In the genomic region with DNA sequence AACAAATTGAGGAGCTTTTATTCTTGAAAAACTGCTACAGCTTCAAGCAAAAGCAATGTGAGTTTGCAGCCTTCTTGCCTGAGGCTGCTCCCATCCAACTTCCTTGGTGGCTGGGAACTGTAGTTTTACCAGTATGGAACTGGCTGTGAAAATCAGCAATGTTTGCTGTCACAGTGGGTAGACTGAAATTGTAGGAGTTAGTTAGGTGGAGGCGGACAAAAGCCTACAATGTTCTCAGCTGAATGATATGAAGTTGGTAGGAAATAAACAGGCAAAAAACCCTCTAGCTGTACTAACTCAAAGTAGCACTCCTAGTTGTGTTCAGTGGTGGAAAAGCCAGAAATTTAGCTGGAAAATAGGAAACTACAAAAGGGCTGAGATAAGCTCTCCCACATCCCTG, we compare ENCODE assay signal across 18 cellular contexts. TPM values are rescaled to one million over a fixed set of nuclear protein-coding genes. Genes with fewer than 3 reads are reported as not detected.
DNase-seq lines count a peak whose midpoint lies in the region; ATAC-seq and TF ChIP-seq lines count a peak whose summit lies in the region.
"Had no signal": no experiment of that assay in that cellular context is flagged by ENCODE, and none has a peak within 500 bp of the region (broad histone marks: within the 10 kb centered on the region; RNA-seq: fewer than 3 reads in every experiment).

No MANE protein-coding gene starts in this region.

- H3K4me1 Mint-ChIP-seq in GM23338 (no peaks in the 10 kb centered on the region), neural crest cell (peaks cover 10% of the 10 kb centered on the region)
- H3K4me1 Mint-ChIP-seq: CD14-positive monocyte had no signal

- H3K27me3 Mint-ChIP-seq in GM23338 (ENCODE audit: insufficient read depth, low read depth, poor library complexity) (peaks cover 6% of the 10 kb centered on the region), neural crest cell (ENCODE audit: low read depth) (no peaks in the 10 kb centered on the region)

- DNase-seq in GM23338 (ENCODE audit: low spot score) (no peak), SK-N-MC (ENCODE audit: low read depth, low spot score) (no peak), neural crest cell (ENCODE audit: low read depth, low spot score) (no peak), GOT3 (lab: John Stamatoyannopoulos, UW) (no peak), glomerular visceral epithelial cell (ENCODE audit: extremely low spot score) (no peak), EL (no peak)
- DNase-seq: Caco-2; CD8-positive, alpha-beta T cell; DND-41; GF-D8; GM23248; HFFc6 had no signal

- H3K4me2 ChIP-seq in GM23338: no peak overlapping the region
- H3K4me2 ChIP-seq: A549 had no signal

- TF ChIP-seq CTCF in GM23338 (conservative IDR thresholded peaks at IDR 0.05; ENCODE audit: low read depth in 2 of 2) (no peak), neural crest cell (conservative IDR thresholded peaks at IDR 0.05) (no peak)

- peaks cover 8% of the 10 kb centered on the region; the same call in 1 of the 2 replicates for H3K4me1 ChIP-seq in GM23338 (ENCODE audit: insufficient read depth)
- H3K4me1 ChIP-seq: A549, Caco-2 had no signal

- no peak overlapping the region for H3K4me3 Mint-ChIP-seq in GM23338
- H3K4me3 Mint-ChIP-seq in neural crest cell: no peak overlapping the region
- H3K4me3 Mint-ChIP-seq: CD14-positive monocyte; CD8-positive, alpha-beta T cell; HFFc6 had no signal

- H3K9me3 ChIP-seq in SK-N-MC (ENCODE audit: low read depth, low read length): peaks cover 3% of the 10 kb centered on the region; the same call in 1 of the 2 replicates

- no peaks in the 10 kb centered on the region for H4K20me1 ChIP-seq in GM23338 (replicated peaks; ENCODE audit: insufficient read depth)

- H3K79me2 ChIP-seq in GM23338 (replicated peaks; ENCODE audit: insufficient read depth): no peaks in the 10 kb centered on the region

- H3K9me2 ChIP-seq in GM23338 (ENCODE audit: insufficient read depth): no peaks in the 10 kb centered on the region

- H3F3A ChIP-seq in GM23338 (replicated peaks; ENCODE audit: low read depth): no peaks in the 10 kb centered on the region

- no peak overlapping the region for H3K27ac Mint-ChIP-seq in GM23338
- peak overlapping the region; percentile 13 for H3K27ac Mint-ChIP-seq in neural crest cell (ENCODE audit: unreplicated experiment)
- H3K27ac Mint-ChIP-seq: CD14-positive monocyte; CD8-positive, alpha-beta T cell; HFFc6 had no signal

- no peak overlapping the region for H3K27ac ChIP-seq in GM23338 (ENCODE audit: low read depth)
- 0 out of 2 replicates have a peak overlapping the region, but pooled peaks have one; percentile 17 for H3K27ac ChIP-seq in SK-N-MC
- H3K27ac ChIP-seq: A549, GM23248 had no signal

- H3K9me3 Mint-ChIP-seq in GM23338 (peaks cover 32% of the 10 kb centered on the region), neural crest cell (peaks cover 4% of the 10 kb centered on the region)

- no peak overlapping the region for H3K9ac ChIP-seq in SK-N-MC (ENCODE audit: insufficient read length)
- H3K9ac ChIP-seq: GM23248 had no signal

- H2AFZ ChIP-seq in GM23338: peak overlapping the region; percentile 40
- H2AFZ ChIP-seq: GM23248 had no signal

- ATAC-seq in GM23338: no peak
- ATAC-seq: A549; CD8-positive, alpha-beta T cell; HepG2 had no signal

- H3K36me3 ChIP-seq in GM23338 (ENCODE audit: insufficient read depth) (no peaks in the 10 kb centered on the region), SK-N-MC (ENCODE audit: insufficient read depth, low read length) (no peaks in the 10 kb centered on the region)
- H3K36me3 ChIP-seq: HAP-1 had no signal

- H3K27me3 ChIP-seq in GM23338 (ENCODE audit: insufficient read depth): no peaks in the 10 kb centered on the region

- H3K36me3 Mint-ChIP-seq in GM23338 (ENCODE audit: low read depth) (peaks cover 15% of the 10 kb centered on the region), neural crest cell (ENCODE audit: low read depth) (peaks cover 10% of the 10 kb centered on the region)
- H3K36me3 Mint-ChIP-seq: CD14-positive monocyte had no signal

- no peak overlapping the region for H3K4me3 ChIP-seq in GM23338
- no peak overlapping the region for H3K4me3 ChIP-seq in SK-N-MC
- H3K4me3 ChIP-seq: A549, GM23248, HAP-1 had no signal

TF ChIP-seq in GM23338, 12 proteins besides CTCF, POLR2A, EP300 and RAD21 (continues in another document):
- TF ChIP-seq, protein P1, sequence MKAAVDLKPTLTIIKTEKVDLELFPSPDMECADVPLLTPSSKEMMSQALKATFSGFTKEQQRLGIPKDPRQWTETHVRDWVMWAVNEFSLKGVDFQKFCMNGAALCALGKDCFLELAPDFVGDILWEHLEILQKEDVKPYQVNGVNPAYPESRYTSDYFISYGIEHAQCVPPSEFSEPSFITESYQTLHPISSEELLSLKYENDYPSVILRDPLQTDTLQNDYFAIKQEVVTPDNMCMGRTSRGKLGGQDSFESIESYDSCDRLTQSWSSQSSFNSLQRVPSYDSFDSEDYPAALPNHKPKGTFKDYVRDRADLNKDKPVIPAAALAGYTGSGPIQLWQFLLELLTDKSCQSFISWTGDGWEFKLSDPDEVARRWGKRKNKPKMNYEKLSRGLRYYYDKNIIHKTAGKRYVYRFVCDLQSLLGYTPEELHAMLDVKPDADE (IDR thresholded peaks at IDR 0.05): no peak
- TF ChIP-seq CREB1 (CRISPR knock-in tag; IDR thresholded peaks at IDR 0.05; ENCODE audit: low read depth): no peak
- TF ChIP-seq NANOG (IDR thresholded peaks at IDR 0.05; ENCODE audit: borderline replicate concordance): no peak
- no peak for TF ChIP-seq JUNB (IDR thresholded peaks at IDR 0.05; ENCODE audit: unreplicated experiment)
- TF ChIP-seq ZNF331 (CRISPR knock-in tag; IDR thresholded peaks at IDR 0.05; ENCODE audit: low read depth): no peak
- no peak for TF ChIP-seq STAT1 (IDR thresholded peaks at IDR 0.05; ENCODE audit: unreplicated experiment)
- TF ChIP-seq ZNF114 (CRISPR knock-in tag; IDR thresholded peaks at IDR 0.05): no peak
- TF ChIP-seq EZH2phosphoT487 (IDR thresholded peaks at IDR 0.05; ENCODE audit: unreplicated experiment): no peak
- TF ChIP-seq POLR2AphosphoS5 (IDR thresholded peaks at IDR 0.05; ENCODE audit: low read depth): no peak
- TF ChIP-seq, protein P2, sequence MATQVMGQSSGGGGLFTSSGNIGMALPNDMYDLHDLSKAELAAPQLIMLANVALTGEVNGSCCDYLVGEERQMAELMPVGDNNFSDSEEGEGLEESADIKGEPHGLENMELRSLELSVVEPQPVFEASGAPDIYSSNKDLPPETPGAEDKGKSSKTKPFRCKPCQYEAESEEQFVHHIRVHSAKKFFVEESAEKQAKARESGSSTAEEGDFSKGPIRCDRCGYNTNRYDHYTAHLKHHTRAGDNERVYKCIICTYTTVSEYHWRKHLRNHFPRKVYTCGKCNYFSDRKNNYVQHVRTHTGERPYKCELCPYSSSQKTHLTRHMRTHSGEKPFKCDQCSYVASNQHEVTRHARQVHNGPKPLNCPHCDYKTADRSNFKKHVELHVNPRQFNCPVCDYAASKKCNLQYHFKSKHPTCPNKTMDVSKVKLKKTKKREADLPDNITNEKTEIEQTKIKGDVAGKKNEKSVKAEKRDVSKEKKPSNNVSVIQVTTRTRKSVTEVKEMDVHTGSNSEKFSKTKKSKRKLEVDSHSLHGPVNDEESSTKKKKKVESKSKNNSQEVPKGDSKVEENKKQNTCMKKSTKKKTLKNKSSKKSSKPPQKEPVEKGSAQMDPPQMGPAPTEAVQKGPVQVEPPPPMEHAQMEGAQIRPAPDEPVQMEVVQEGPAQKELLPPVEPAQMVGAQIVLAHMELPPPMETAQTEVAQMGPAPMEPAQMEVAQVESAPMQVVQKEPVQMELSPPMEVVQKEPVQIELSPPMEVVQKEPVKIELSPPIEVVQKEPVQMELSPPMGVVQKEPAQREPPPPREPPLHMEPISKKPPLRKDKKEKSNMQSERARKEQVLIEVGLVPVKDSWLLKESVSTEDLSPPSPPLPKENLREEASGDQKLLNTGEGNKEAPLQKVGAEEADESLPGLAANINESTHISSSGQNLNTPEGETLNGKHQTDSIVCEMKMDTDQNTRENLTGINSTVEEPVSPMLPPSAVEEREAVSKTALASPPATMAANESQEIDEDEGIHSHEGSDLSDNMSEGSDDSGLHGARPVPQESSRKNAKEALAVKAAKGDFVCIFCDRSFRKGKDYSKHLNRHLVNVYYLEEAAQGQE (IDR thresholded peaks at IDR 0.05; ENCODE audit: unreplicated experiment): no peak

RNA-seq across cellular contexts. Expression of gene HAX1, which starts 18.5 kb away (rescaled TPM):
- total RNA-seq in GM23338 (2014; rRNA removed; shearing (Covaris generic)): 72.0 and 73.2 TPM in 2 replicates
- 92.0 and 92.5 TPM in 2 replicates for polyA plus RNA-seq in GM23338 (2016; fragmentation: Nextera tagmentation; extraction: Ambion mirVana)
- total RNA-seq in neural crest cell: 63.4 and 63.7 TPM in 2 replicates

RNA-seq across cellular contexts. Expression of gene AQP10, which starts 30.0 kb away (rescaled TPM):
- total RNA-seq in GM23338 (2014; rRNA removed; shearing (Covaris generic)): not detected in 2 replicates
- polyA plus RNA-seq in GM23338 (2016; fragmentation: Nextera tagmentation; extraction: Ambion mirVana): not detected in 2 replicates
- total RNA-seq in neural crest cell: not detected in 2 replicates
- total RNA-seq: CD8-positive, alpha-beta T cell; GM23248; HepG2; HFFc6 had no signal
- polyA plus RNA-seq: A549, AG04450, BJ, GM23248 had no signal

RNA-seq across cellular contexts. Expression of gene ATP8B2, which starts 34.4 kb away (rescaled TPM):
- 92.9 and 112 TPM in 2 replicates for total RNA-seq in GM23338 (2014; rRNA removed; shearing (Covaris generic))
- polyA plus RNA-seq in GM23338 (2016; fragmentation: Nextera tagmentation; extraction: Ambion mirVana): 8.8 and 11.0 TPM in 2 replicates
- total RNA-seq in neural crest cell: 44.2 and 48.0 TPM in 2 replicates
